ENCODE assay signal across 8 cellular contexts in the genomic region with DNA sequence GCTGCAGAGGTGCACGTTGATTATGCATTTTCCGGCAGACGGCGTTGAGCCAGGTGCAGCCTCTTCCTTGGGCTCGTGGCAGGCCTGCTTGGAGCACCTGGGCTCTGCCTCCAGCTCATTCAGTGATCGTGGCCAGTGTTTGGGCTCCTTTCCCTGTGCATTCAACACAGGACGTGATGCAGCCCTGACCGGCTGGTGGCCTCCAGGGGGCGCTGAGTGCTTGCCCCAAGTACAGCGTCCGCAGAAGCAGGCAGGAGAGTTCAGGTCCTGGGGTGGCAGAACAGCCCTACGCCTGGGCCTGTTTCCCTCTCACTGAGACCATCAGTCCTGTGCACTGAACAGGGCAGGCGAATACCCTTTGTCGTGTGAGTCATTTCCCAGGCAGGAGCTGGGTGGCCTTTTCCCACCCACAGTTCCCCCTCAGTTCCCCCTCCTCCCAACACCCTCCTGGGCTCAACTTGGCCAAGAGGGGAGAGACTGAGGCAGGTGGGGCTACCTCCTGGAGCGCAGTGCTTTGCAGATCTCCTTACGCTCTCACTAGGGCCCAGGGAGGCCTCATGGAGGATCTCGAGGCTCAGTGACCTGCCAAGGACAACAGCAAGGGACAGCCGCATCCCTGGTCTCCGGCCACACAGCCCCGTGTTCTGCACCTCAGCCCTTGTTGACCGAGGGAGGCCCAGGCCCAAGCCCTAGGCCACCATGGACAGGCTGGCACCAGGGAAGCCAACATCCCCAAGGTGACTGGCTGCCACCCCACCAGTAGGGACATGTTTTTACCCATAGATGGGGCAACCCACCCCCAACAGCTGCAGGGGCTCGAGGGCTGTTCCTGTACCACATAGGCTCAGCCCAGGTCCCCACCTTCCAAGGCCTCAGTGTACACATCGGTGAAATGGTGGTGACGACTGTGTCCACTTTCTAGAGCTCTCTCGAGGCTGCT. TPM values are rescaled to one million over a fixed set of nuclear protein-coding genes. Genes with fewer than 3 reads are reported as not detected.
DNase-seq lines count a peak whose midpoint lies in the region; ATAC-seq, FAIRE-seq and TF ChIP-seq lines count a peak whose summit lies in the region.

No MANE protein-coding gene starts in this region.

- no peaks in the 10 kb centered on the region for H3K4me1 Mint-ChIP-seq in WTC11

- peaks cover 7% of the 10 kb centered on the region for H3K36me3 ChIP-seq in breast epithelium
- peaks cover 54 to 56% of the 10 kb centered on the region in 2 experiments for H3K36me3 ChIP-seq in keratinocyte (ENCODE audit: control insufficient read depth in 2 of 2, extremely low read depth in 1 of 2, insufficient read depth in 2 of 2, low read length in 2 of 2)

- H3K4me1 ChIP-seq in breast epithelium (no peaks in the 10 kb centered on the region), keratinocyte (ENCODE audit: control insufficient read depth, extremely low read depth, insufficient read depth, low read length) (peaks cover 8% of the 10 kb centered on the region)

- 0 out of 2 replicates have a peak, but pooled peaks cover 4% of the 10 kb centered on the region for H3K36me3 Mint-ChIP-seq in WTC11

- FAIRE-seq in GM19239 (lab: Jason Lieb, UNC): peak; percentile 11
- peak; percentile 26 for FAIRE-seq in keratinocyte (lab: Jason Lieb, UNC)

- no peak for TF ChIP-seq POLR2A in breast epithelium (IDR thresholded peaks at IDR 0.05)

- no peaks in the 10 kb centered on the region for H3K27me3 ChIP-seq in breast epithelium
- H3K27me3 ChIP-seq in keratinocyte (ENCODE audit: control insufficient read depth, extremely low read depth, insufficient read depth, low read length): no peaks in the 10 kb centered on the region

- H2AFZ ChIP-seq in keratinocyte (ENCODE audit: control insufficient read depth, low read length): no peak overlapping the region

- H3K4me3 Mint-ChIP-seq in WTC11: no peak overlapping the region

- H3K79me2 ChIP-seq in keratinocyte (ENCODE audit: control insufficient read depth, insufficient read depth, low read length): peaks cover 10% of the 10 kb centered on the region

- CTCF ChIA-PET in WTC11 (lab: Charles Lee): interaction anchor here (0.5 to 3.9 kb wide), 75 partner anchors 8 to 563 kb away, joined by 3 to 44 read pairs (median 5); a partner anchor contains a TSS

- H3K4me3 ChIP-seq in breast epithelium: no peak overlapping the region
- no peak overlapping the region for H3K4me3 ChIP-seq in keratinocyte (ENCODE audit: control insufficient read depth in 2 of 3, extremely low read depth in 1 of 3, insufficient read depth in 2 of 3, low read depth in 1 of 3, low read length in 3 of 3)

- peak overlapping the region; percentile 0 to 58 for H3K27ac ChIP-seq in breast epithelium
- H3K27ac ChIP-seq in keratinocyte (ENCODE audit: control insufficient read depth, insufficient read depth, low read length): no peak overlapping the region

- dilution Hi-C loops in keratinocyte (cut with MboI; ENCODE audit: extremely low pct_ligation_motif_present, low sequenced_read_pairs): no loop called here

- DNase-seq in 8988T (peak; percentile 50), GM19239 (ENCODE audit: insufficient read length, low spot score) (peak; percentile 64), NCI-H2171 treated with DMSO at 0.1 percent for 48 hours (lab: John Stamatoyannopoulos, UW) (peak; percentile 83), WTC11 (ENCODE audit: low spot score) (peak; percentile 94), breast epithelium (ENCODE audit: low spot score in 2 of 2) (peak; percentile 85 to 88), keratinocyte (ENCODE audit: low read depth, low spot score) (no peak)
- peak; percentile 85 for DNase-seq in stimulated activated CD4-positive, alpha-beta T cell treated with anti-CD3 and anti-CD28 coated beads, Interleukin-15, amount 100 ng/mL, for 24 hours

- no peak overlapping the region for H3K27ac Mint-ChIP-seq in WTC11

- H3K27me3 Mint-ChIP-seq in WTC11 (ENCODE audit: low read depth): no peaks in the 10 kb centered on the region

- peaks cover 16% of the 10 kb centered on the region for H4K20me1 ChIP-seq in keratinocyte (ENCODE audit: control insufficient read depth, extremely low read depth, insufficient read depth, low read length)

- H3K9me3 Mint-ChIP-seq in WTC11: no peaks in the 10 kb centered on the region

- peak; percentile 89 for TF ChIP-seq CTCF in WTC11 (IDR thresholded peaks at IDR 0.05)
- TF ChIP-seq CTCF in breast epithelium (IDR thresholded peaks at IDR 0.05): peak; percentile 71 to 95 (median 87)
- TF ChIP-seq CTCF in keratinocyte (optimal IDR thresholded peaks at IDR 0.05 in 1 of 3, IDR thresholded peaks at IDR 0.05 in 1 of 3, conservative IDR thresholded peaks at IDR 0.05 in 1 of 3; ENCODE audit: extremely low read depth in 1 of 3, insufficient read depth in 2 of 3, low read length in 3 of 3): peak; percentile 86 to 95 (median 91)

- H3K4me2 ChIP-seq in keratinocyte (ENCODE audit: control insufficient read depth, extremely low read depth, insufficient read depth, low read depth, low read length): no peak overlapping the region

- intact Hi-C loops in breast epithelium (cut with DNase I; ENCODE audit: low total_unique reads): loop anchor here (5.0 kb wide), 1 partner anchor 83 kb away; no protein-coding TSS in a partner anchor

- POLR2A ChIA-PET in WTC11 (lab: Charles Lee): no interaction called here

- no peaks in the 10 kb centered on the region for H3K9me3 ChIP-seq in breast epithelium
- no peaks in the 10 kb centered on the region for H3K9me3 ChIP-seq in keratinocyte (ENCODE audit: control insufficient read depth, low read depth, low read length)

- ATAC-seq in WTC11: peak; percentile 84
- ATAC-seq in GM19324 (IDR thresholded peaks at IDR 0.05; ENCODE audit: low FRiP score, unreplicated experiment): no peak

- no peak overlapping the region for H3K9ac ChIP-seq in keratinocyte (ENCODE audit: control insufficient read depth, extremely low read depth, insufficient read depth, low read length)

- no peaks in the 10 kb centered on the region for H3K9me1 ChIP-seq in keratinocyte (ENCODE audit: control insufficient read depth, extremely low read depth, insufficient read depth, low read length)

TF ChIP-seq in WTC11, 78 proteins besides CTCF, POLR2A, EP300 and RAD21:
- TF ChIP-seq ZNF121 (CRISPR knock-in tag; IDR thresholded peaks at IDR 0.05) (peak; percentile 79), GTF2I (CRISPR knock-in tag; conservative IDR thresholded peaks at IDR 0.05) (no peak), OVOL2 (CRISPR knock-in tag; IDR thresholded peaks at IDR 0.05; ENCODE audit: borderline replicate concordance) (no peak)

RNA-seq across cellular contexts. Expression of a gene that starts 52.9 kb away (rescaled TPM):
- total RNA-seq in WTC11 (2021) (24.6 to 32.4 TPM (median 28.8 TPM) in 3 replicates), breast epithelium (10 to 100 TPM; 11.7 to 21.3 (median 17.9) TPM)
- polyA plus RNA-seq in keratinocyte: 5.2 to 11.6 TPM (median 7.2 TPM) in 3 replicates
- polyA plus RNA-seq in keratinocyte (2011; ENCODE audit: low read depth): 26.7 TPM
- polyA plus RNA-seq in keratinocyte (2011; cell fraction: cytosol; rRNA removed): 4.5 and 7.3 TPM in 2 replicates
- 22.8 and 27.7 TPM in 2 replicates for polyA plus RNA-seq in keratinocyte (2011; cell fraction: nucleus; rRNA removed)
- 12.5 and 16.9 TPM in 2 replicates for polyA plus RNA-seq in keratinocyte (2012; ENCODE audit: low replicate concordance)
- 7.7 to 15.3 TPM (median 8.0 TPM) in 3 replicates for polyA minus RNA-seq in keratinocyte
- 8.2 TPM for polyA minus RNA-seq in keratinocyte (2011; cell fraction: cytosol; rRNA and poly(A)+ RNA removed)
- polyA minus RNA-seq in keratinocyte (2011; cell fraction: nucleus; rRNA and poly(A)+ RNA removed): 17.3 and 20.0 TPM in 2 replicates

RNA-seq across cellular contexts. Expression of a gene that starts 53.0 kb away (rescaled TPM):
- total RNA-seq in WTC11 (2021) (1,902 to 2,162 TPM (median 2,101 TPM) in 3 replicates), breast epithelium (1,000 to 10,000 TPM; 2,790 to 3,232 (median 3,032) TPM)
- 2,272 to 2,722 TPM (median 2,671 TPM) in 3 replicates for polyA plus RNA-seq in keratinocyte
- 2,111 TPM for polyA plus RNA-seq in keratinocyte (2011; ENCODE audit: low read depth)
- polyA plus RNA-seq in keratinocyte (2011; cell fraction: cytosol; rRNA removed): 2,958 and 3,580 TPM in 2 replicates
- polyA plus RNA-seq in keratinocyte (2011; cell fraction: nucleus; rRNA removed): 591 and 603 TPM in 2 replicates
- polyA plus RNA-seq in keratinocyte (2012; ENCODE audit: low replicate concordance): 2,339 and 3,674 TPM in 2 replicates
- 715 to 1,260 TPM (median 822 TPM) in 3 replicates for polyA minus RNA-seq in keratinocyte
- polyA minus RNA-seq in keratinocyte (2011; cell fraction: cytosol; rRNA and poly(A)+ RNA removed): 1,132 TPM
- polyA minus RNA-seq in keratinocyte (2011; cell fraction: nucleus; rRNA and poly(A)+ RNA removed): 139 and 149 TPM in 2 replicates
